In genomic region chr9:4382722-4383317, GRCh38 we compare ENCODE assay signal across 1 cellular context.
TF ChIP-seq lines count a peak whose summit lies in the region.

No MANE protein-coding gene starts in this region.

TF ChIP-seq in SK-N-SH treated with all-trans-retinoic acid at 6 μM for 48 hours, 23 proteins besides CTCF, POLR2A, EP300 and RAD21 (continued from another document):
- TF ChIP-seq POU6F1 (CRISPR knock-in tag; IDR thresholded peaks at IDR 0.05; ENCODE audit: borderline replicate concordance, low read depth) (no peak), CREB5 (CRISPR knock-in tag; IDR thresholded peaks at IDR 0.05; ENCODE audit: low read depth) (no peak), ZNF565 (CRISPR knock-in tag; conservative IDR thresholded peaks at IDR 0.05; ENCODE audit: low read depth) (no peak)
